In the genomic region with DNA sequence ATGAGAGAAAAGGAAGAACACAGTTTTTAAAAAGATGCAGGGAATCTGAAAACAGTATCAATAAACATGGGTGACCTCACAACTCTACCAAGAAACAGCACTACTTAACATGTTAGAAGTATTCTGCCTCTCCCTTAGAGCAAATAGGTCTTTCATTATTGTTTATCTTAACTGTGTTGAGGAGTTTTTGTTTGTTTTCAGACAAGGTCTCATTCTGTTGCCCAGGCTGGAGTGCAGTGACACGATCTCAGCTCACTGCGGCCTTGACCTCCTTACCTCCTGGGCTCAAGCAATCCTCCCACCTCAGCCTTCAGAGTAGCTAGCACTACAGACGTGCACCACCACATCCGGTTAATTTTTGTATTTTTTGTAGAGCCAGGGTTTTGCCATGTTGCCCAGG, we compare ENCODE assay signal across 24 cellular contexts.
"Had no signal": no experiment of that assay in that cellular context is flagged by ENCODE, and none has a peak within 500 bp of the region (broad histone marks: within the 10 kb centered on the region; RNA-seq: fewer than 3 reads in every experiment).

No MANE protein-coding gene starts in this region.

- H3K36me3 ChIP-seq: esophagus squamous epithelium, ovary, spleen, thoracic aorta, transverse colon, uterus had no signal

- H3K9me3 ChIP-seq: esophagus squamous epithelium, ovary, psoas muscle, spleen, thoracic aorta, transverse colon, uterus had no signal

- H3K27ac Mint-ChIP-seq: effector memory CD8-positive, alpha-beta T cell; memory B cell; mesothelial cell of epicardium; natural killer cell; stimulated activated naive B cell treated with anti-CD40 and anti-IgM and Interleukin-4, amounts not matched to agents 10 μg/mL and 1 μg/mL and 100 μg/mL, for 72 hours; stimulated activated naive CD8-positive, alpha-beta T cell treated with anti-CD3 and anti-CD28 coated beads, Interleukin-15, amount 100 ng/mL, for 72 hours had no signal

- H3K4me1 Mint-ChIP-seq: memory B cell; natural killer cell; stimulated activated naive B cell treated with anti-CD40 and anti-IgM and Interleukin-4, amounts not matched to agents 10 μg/mL and 1 μg/mL and 100 μg/mL, for 72 hours; stimulated activated naive CD8-positive, alpha-beta T cell treated with anti-CD3 and anti-CD28 coated beads, Interleukin-15, amount 100 ng/mL, for 72 hours had no signal

- DNase-seq: effector memory CD8-positive, alpha-beta T cell; esophagus squamous epithelium; foreskin keratinocyte; head of caudate nucleus; kidney; left cardiac atrium; natural killer cell; ovary; psoas muscle; retina; spleen; stimulated activated CD4-positive, alpha-beta T cell treated with anti-CD3 and anti-CD28 coated beads, Interleukin-2, amount 100 ng/mL, for 24 hours; stimulated activated CD4-positive, alpha-beta T cell treated with anti-CD3 and anti-CD28 coated beads, Interleukin-4, amount 100 ng/mL, for 4 hours; stimulated activated naive B cell treated with anti-CD40 and anti-IgM and Interleukin-4, amounts not matched to agents 10 μg/mL and 1 μg/mL and 100 μg/mL, for 72 hours; stimulated activated naive CD8-positive, alpha-beta T cell treated with anti-CD3 and anti-CD28 coated beads, Interleukin-15, amount 100 ng/mL, for 72 hours; substantia nigra; transverse colon; uterus had no signal

- H3K27me3 ChIP-seq: esophagus squamous epithelium, foreskin keratinocyte, hepatocyte, ovary, spleen, transverse colon, uterus had no signal

- H3K9me3 Mint-ChIP-seq: effector memory CD8-positive, alpha-beta T cell; memory B cell; mesothelial cell of epicardium; natural killer cell; neural crest cell; stimulated activated naive B cell treated with anti-CD40 and anti-IgM and Interleukin-4, amounts not matched to agents 10 μg/mL and 1 μg/mL and 100 μg/mL, for 72 hours; stimulated activated naive CD8-positive, alpha-beta T cell treated with anti-CD3 and anti-CD28 coated beads, Interleukin-15, amount 100 ng/mL, for 72 hours had no signal

- H3K27ac ChIP-seq: esophagus squamous epithelium, foreskin keratinocyte, hepatocyte, ovary, psoas muscle, spleen, thoracic aorta, transverse colon, uterus had no signal

- H2AFZ ChIP-seq: hepatocyte had no signal

- H3K27me3 Mint-ChIP-seq: effector memory CD8-positive, alpha-beta T cell; memory B cell; stimulated activated naive B cell treated with anti-CD40 and anti-IgM and Interleukin-4, amounts not matched to agents 10 μg/mL and 1 μg/mL and 100 μg/mL, for 72 hours; stimulated activated naive CD8-positive, alpha-beta T cell treated with anti-CD3 and anti-CD28 coated beads, Interleukin-15, amount 100 ng/mL, for 72 hours had no signal

- H3K4me2 ChIP-seq: hepatocyte had no signal

- H3K36me3 Mint-ChIP-seq: memory B cell; mesothelial cell of epicardium; natural killer cell; stimulated activated naive B cell treated with anti-CD40 and anti-IgM and Interleukin-4, amounts not matched to agents 10 μg/mL and 1 μg/mL and 100 μg/mL, for 72 hours had no signal

- ATAC-seq: effector memory CD8-positive, alpha-beta T cell; foreskin keratinocyte; left cardiac atrium; natural killer cell; psoas muscle; sciatic nerve; stimulated activated naive B cell treated with anti-CD40 and anti-IgM and Interleukin-4, amounts not matched to agents 10 μg/mL and 1 μg/mL and 100 μg/mL, for 72 hours; stimulated activated naive CD8-positive, alpha-beta T cell treated with anti-CD3 and anti-CD28 coated beads, Interleukin-15, amount 100 ng/mL, for 72 hours had no signal

- H3K4me3 Mint-ChIP-seq: effector memory CD8-positive, alpha-beta T cell; memory B cell; mesothelial cell of epicardium; natural killer cell; neural crest cell; stimulated activated naive B cell treated with anti-CD40 and anti-IgM and Interleukin-4, amounts not matched to agents 10 μg/mL and 1 μg/mL and 100 μg/mL, for 72 hours; stimulated activated naive CD8-positive, alpha-beta T cell treated with anti-CD3 and anti-CD28 coated beads, Interleukin-15, amount 100 ng/mL, for 72 hours had no signal

- H3K79me2 ChIP-seq: hepatocyte had no signal

- H3K4me3 ChIP-seq: esophagus squamous epithelium, hepatocyte, ovary, psoas muscle, spleen, thoracic aorta, transverse colon, uterus had no signal

- H3K4me1 ChIP-seq: psoas muscle, spleen, transverse colon, uterus had no signal
